In genomic region chr9:126836216-126836615, GRCh38 we compare ENCODE assay signal across 19 cellular contexts. TPM values are rescaled to one million over a fixed set of nuclear protein-coding genes. Genes with fewer than 3 reads are reported as not detected.
A peak's percentile ranks its signal among the peaks of the same experiment; 100 is the strongest.
DNase-seq lines count a peak whose midpoint lies in the region; ATAC-seq and TF ChIP-seq lines count a peak whose summit lies in the region.
"Had no signal": no experiment of that assay in that cellular context is flagged by ENCODE, and none has a peak within 500 bp of the region (broad histone marks: within the 10 kb centered on the region; RNA-seq: fewer than 3 reads in every experiment).

No MANE protein-coding gene starts in this region.

- peaks cover 45% of the 10 kb centered on the region for H3K4me1 Mint-ChIP-seq in stimulated activated effector memory CD8-positive, alpha-beta T cell treated with anti-CD3 and anti-CD28 coated beads, Interleukin-12 subunit alpha, Interleukin-12 subunit beta, amount 100 ng/mL, for 72 hours
- 0 out of 2 replicates have a peak, but pooled peaks cover 5% of the 10 kb centered on the region for H3K4me1 Mint-ChIP-seq in HFFc6 (ENCODE audit: low read depth)

- H3K4me2 ChIP-seq in BLaER1: peak overlapping the region; percentile 62
- H3K4me2 ChIP-seq: PC-9, SK-N-SH had no signal

- peak; percentile 17 for DNase-seq in OCI-M1 (lab: John Stamatoyannopoulos, UW)
- peak; percentile 17 for DNase-seq in choroid plexus epithelial cell (ENCODE audit: low read depth)
- DNase-seq in stimulated activated effector memory CD8-positive, alpha-beta T cell treated with anti-CD3 and anti-CD28 coated beads, Interleukin-12 subunit alpha, Interleukin-12 subunit beta, amount 100 ng/mL, for 72 hours (ENCODE audit: low spot score in 2 of 2): no peak
- no peak for DNase-seq in NCI-H2029 (lab: John Stamatoyannopoulos, UW)
- DNase-seq in DMS 273 (lab: John Stamatoyannopoulos, UW; ENCODE audit: unreplicated experiment): no peak
- DNase-seq in NCI-H1436 (lab: John Stamatoyannopoulos, UW): no peak
- DNase-seq in HFFc6: no peak
- DNase-seq: AML-193; CD8-positive, alpha-beta memory T cell; NCI-H146; NCI-H226; NCI-H526 treated with DMSO at 0.1 percent for 48 hours; NK-92 treated with Interleukin-12 subunit alpha and Interleukin-12 subunit beta, amount 100 ng/mL, for 24 hours; PC-9; SK-N-SH had no signal

- peaks cover 59% of the 10 kb centered on the region for H3K36me3 ChIP-seq in BLaER1

- peaks cover 34% of the 10 kb centered on the region for H3K4me1 ChIP-seq in BLaER1
- H3K4me1 ChIP-seq: HAP-1 had no signal

- H3K9ac ChIP-seq in BLaER1: 0 out of 2 replicates have a peak overlapping the region, but pooled peaks have one; percentile 29
- H3K9ac ChIP-seq: SK-N-SH had no signal

- peaks cover 78% of the 10 kb centered on the region for H3K36me3 Mint-ChIP-seq in stimulated activated effector memory CD8-positive, alpha-beta T cell treated with anti-CD3 and anti-CD28 coated beads, Interleukin-12 subunit alpha, Interleukin-12 subunit beta, amount 100 ng/mL, for 72 hours
- peaks cover 30% of the 10 kb centered on the region for H3K36me3 Mint-ChIP-seq in HFFc6 (ENCODE audit: low read depth)

- ATAC-seq in stimulated activated effector memory CD8-positive, alpha-beta T cell treated with anti-CD3 and anti-CD28 coated beads, Interleukin-12 subunit alpha, Interleukin-12 subunit beta, amount 100 ng/mL, for 72 hours: no peak
- ATAC-seq: Right ventricle myocardium inferior had no signal

- H3K9me3 Mint-ChIP-seq in stimulated activated effector memory CD8-positive, alpha-beta T cell treated with anti-CD3 and anti-CD28 coated beads, Interleukin-12 subunit alpha, Interleukin-12 subunit beta, amount 100 ng/mL, for 72 hours: no peaks in the 10 kb centered on the region
- H3K9me3 Mint-ChIP-seq in HFFc6: no peaks in the 10 kb centered on the region
- H3K9me3 Mint-ChIP-seq: CD8-positive, alpha-beta memory T cell; IgD-negative memory B cell had no signal

- H3K27ac ChIP-seq in BLaER1: peak overlapping the region; percentile 16; the same call in 1 of the 2 replicates
- H3K27ac ChIP-seq: PC-9 had no signal

- TF ChIP-seq CTCF in choroid plexus epithelial cell (conservative IDR thresholded peaks at IDR 0.05; ENCODE audit: low read depth, low read length) (no peak), HFFc6 (IDR thresholded peaks at IDR 0.05) (no peak)

- H3K27me3 ChIP-seq in BLaER1: no peaks in the 10 kb centered on the region

- peak overlapping the region; percentile 2 for H3K27ac Mint-ChIP-seq in stimulated activated effector memory CD8-positive, alpha-beta T cell treated with anti-CD3 and anti-CD28 coated beads, Interleukin-12 subunit alpha, Interleukin-12 subunit beta, amount 100 ng/mL, for 72 hours
- H3K27ac Mint-ChIP-seq in HFFc6: no peak overlapping the region
- H3K27ac Mint-ChIP-seq: IgD-negative memory B cell had no signal

- no peak overlapping the region for H3K4me3 ChIP-seq in BLaER1
- no peak overlapping the region for H3K4me3 ChIP-seq in choroid plexus epithelial cell (ENCODE audit: low read depth, low read length)
- H3K4me3 ChIP-seq: HAP-1, PC-9 had no signal

- H4K20me1 ChIP-seq in BLaER1: peaks cover 71% of the 10 kb centered on the region

- H3K9me3 ChIP-seq in BLaER1: no peaks in the 10 kb centered on the region
- H3K9me3 ChIP-seq: HAP-1, SK-N-SH had no signal

- H3K4me3 Mint-ChIP-seq in stimulated activated effector memory CD8-positive, alpha-beta T cell treated with anti-CD3 and anti-CD28 coated beads, Interleukin-12 subunit alpha, Interleukin-12 subunit beta, amount 100 ng/mL, for 72 hours: no peak overlapping the region
- H3K4me3 Mint-ChIP-seq in HFFc6: no peak overlapping the region
- H3K4me3 Mint-ChIP-seq: CD8-positive, alpha-beta memory T cell; IgD-negative memory B cell had no signal

- H3K27me3 Mint-ChIP-seq in HFFc6 (ENCODE audit: insufficient read depth): no peaks in the 10 kb centered on the region
- H3K27me3 Mint-ChIP-seq: CD8-positive, alpha-beta memory T cell; IgD-negative memory B cell had no signal

RNA-seq across cellular contexts. Expression of gene ZBTB34, which starts 24.2 kb away (rescaled TPM):
- total RNA-seq in HFFc6 (2021; fragmentation: NEBNext Ultra II Directional; extraction: Animal tissue kit (Norgen Biotek cat#: 25700)): 1 to 10 TPM; 3.1 to 4.0 (median 3.7) TPM

RNA-seq across cellular contexts. Expression of gene ZBTB43, which starts 31.4 kb away (rescaled TPM):
- 10 to 100 TPM in 5 of 6 experiments, 1 to 10 TPM in 1; 9.2 to 15.9 (median 13.6) TPM for total RNA-seq in HFFc6 (2021; fragmentation: NEBNext Ultra II Directional; extraction: Animal tissue kit (Norgen Biotek cat#: 25700))

Comparison
In these comparisons a context has a peak if more than half of its experiments do, and no peak if none do; other contexts are left out.
1. DNase-seq: peak in OCI-M1 (single experiment) and choroid plexus epithelial cell (single experiment); none in stimulated activated effector memory CD8-positive, alpha-beta T cell treated with anti-CD3 and anti-CD28 coated beads, Interleukin-12 subunit alpha, Interleukin-12 subunit beta, amount 100 ng/mL, for 72 hours (0 of 2), NCI-H2029 (single experiment), DMS 273 (single experiment), NCI-H1436 (single experiment) and HFFc6 (single experiment).